Comparison of ENCODE assay signal across 8 cellular contexts in genomic region chr4:121898150-121898549, GRCh38. TPM values are rescaled to one million over a fixed set of nuclear protein-coding genes. Genes with fewer than 3 reads are reported as not detected.
DNase-seq lines count a peak whose midpoint lies in the region; ATAC-seq and TF ChIP-seq lines count a peak whose summit lies in the region.

No MANE protein-coding gene starts in this region.

- no TSS peak for BruUV-seq in OCI-LY7 (replicated peaks; lab: Mats Ljungman, UMichigan)

- DNase-seq in activated gamma-delta T cell treated with Interleukin-2 at 50 U/mL for 16 hours (peak; percentile 4), activated gamma-delta T cell (lab: John Stamatoyannopoulos, UW) (no peak), OCI-LY7 (ENCODE audit: low spot score) (peak; percentile 19), NCI-H526 treated with DMSO at 0.1 percent for 48 hours (lab: John Stamatoyannopoulos, UW) (no peak), pons (ENCODE audit: low spot score) (no peak)
- DNase-seq in activated naive CD8-positive, alpha-beta T cell treated with anti-CD3 and anti-CD28 coated beads, Interleukin-2, amount 50 U/mL, for 24 hours = peak; percentile 7

- H3K4me3 Mint-ChIP-seq in activated naive CD8-positive, alpha-beta T cell treated with anti-CD3 and anti-CD28 coated beads, Interleukin-2, amount 50 U/mL, for 24 hours = no peak overlapping the region
- H3K4me3 Mint-ChIP-seq in stimulated activated memory B cell treated with anti-CD40 and anti-IgM and Interleukin-4, amounts not matched to agents 10 μg/mL and 1 μg/mL and 100 μg/mL, for 72 hours = no peak overlapping the region

- H3K27me3 Mint-ChIP-seq in activated naive CD8-positive, alpha-beta T cell treated with anti-CD3 and anti-CD28 coated beads, Interleukin-2, amount 50 U/mL, for 24 hours = peaks cover 9% of the 10 kb centered on the region
- no peaks in the 10 kb centered on the region for H3K27me3 Mint-ChIP-seq in stimulated activated memory B cell treated with anti-CD40 and anti-IgM and Interleukin-4, amounts not matched to agents 10 μg/mL and 1 μg/mL and 100 μg/mL, for 72 hours

- no peak overlapping the region for H3K27ac ChIP-seq in OCI-LY7 (ENCODE audit: low read depth, low read length, poor library complexity, severe bottlenecking)

- CTCF ChIA-PET in OCI-LY7 (lab: Charles Lee; ENCODE audit: unreplicated experiment) = no interaction called here

- no peaks in the 10 kb centered on the region for H3K9me2 ChIP-seq in OCI-LY7 (ENCODE audit: insufficient read depth, low read length)

- H3K27ac Mint-ChIP-seq in activated naive CD8-positive, alpha-beta T cell treated with anti-CD3 and anti-CD28 coated beads, Interleukin-2, amount 50 U/mL, for 24 hours = no peak overlapping the region
- H3K27ac Mint-ChIP-seq in stimulated activated memory B cell treated with anti-CD40 and anti-IgM and Interleukin-4, amounts not matched to agents 10 μg/mL and 1 μg/mL and 100 μg/mL, for 72 hours = peak overlapping the region; percentile 32

- H3K4me1 ChIP-seq in OCI-LY7 (ENCODE audit: insufficient read depth, low read length, poor library complexity, severe bottlenecking) = no peaks in the 10 kb centered on the region

- intact Hi-C loops in OCI-LY7 (cut with micrococcal nuclease; ENCODE audit: unreplicated experiment) = no loop called here

- no peaks in the 10 kb centered on the region for H3K9me3 Mint-ChIP-seq in activated naive CD8-positive, alpha-beta T cell treated with anti-CD3 and anti-CD28 coated beads, Interleukin-2, amount 50 U/mL, for 24 hours
- no peaks in the 10 kb centered on the region for H3K9me3 Mint-ChIP-seq in stimulated activated memory B cell treated with anti-CD40 and anti-IgM and Interleukin-4, amounts not matched to agents 10 μg/mL and 1 μg/mL and 100 μg/mL, for 72 hours

- H3K9me3 ChIP-seq in OCI-LY7 (ENCODE audit: low read length) = no peaks in the 10 kb centered on the region

- H4K20me1 ChIP-seq in OCI-LY7 (ENCODE audit: insufficient read depth, low read length) = no peaks in the 10 kb centered on the region

- H3K4me2 ChIP-seq in OCI-LY7 (ENCODE audit: low read length) = peak overlapping the region; percentile 19; the same call in 1 of the 2 replicates

- peak overlapping the region; percentile 32; the same call in 1 of the 2 replicates for H2AFZ ChIP-seq in OCI-LY7 (ENCODE audit: low read length)

- TF ChIP-seq CTCF in OCI-LY7 (conservative IDR thresholded peaks at IDR 0.05; ENCODE audit: low read length) = no peak

- no peaks in the 10 kb centered on the region for H3K36me3 Mint-ChIP-seq in activated naive CD8-positive, alpha-beta T cell treated with anti-CD3 and anti-CD28 coated beads, Interleukin-2, amount 50 U/mL, for 24 hours (ENCODE audit: low read depth)
- no peaks in the 10 kb centered on the region for H3K36me3 Mint-ChIP-seq in stimulated activated memory B cell treated with anti-CD40 and anti-IgM and Interleukin-4, amounts not matched to agents 10 μg/mL and 1 μg/mL and 100 μg/mL, for 72 hours

- POLR2A ChIA-PET in OCI-LY7 (lab: Charles Lee) = no interaction called here

- peak; percentile 20 for ATAC-seq in activated naive CD8-positive, alpha-beta T cell treated with anti-CD3 and anti-CD28 coated beads, Interleukin-2, amount 50 U/mL, for 24 hours
- ATAC-seq in stimulated activated memory B cell treated with anti-CD40 and anti-IgM and Interleukin-4, amounts not matched to agents 10 μg/mL and 1 μg/mL and 100 μg/mL, for 72 hours = peak; percentile 67
- no peak for ATAC-seq in GM21825 (IDR thresholded peaks at IDR 0.05; ENCODE audit: unreplicated experiment)

- peaks cover 6% of the 10 kb centered on the region for H3K4me1 Mint-ChIP-seq in activated naive CD8-positive, alpha-beta T cell treated with anti-CD3 and anti-CD28 coated beads, Interleukin-2, amount 50 U/mL, for 24 hours
- H3K4me1 Mint-ChIP-seq in stimulated activated memory B cell treated with anti-CD40 and anti-IgM and Interleukin-4, amounts not matched to agents 10 μg/mL and 1 μg/mL and 100 μg/mL, for 72 hours = peaks cover 7% of the 10 kb centered on the region

- H3K4me3 ChIP-seq in OCI-LY7 (ENCODE audit: low read depth, low read length, poor library complexity, severe bottlenecking) = no peak overlapping the region

- H3K36me3 ChIP-seq in OCI-LY7 (ENCODE audit: insufficient read depth, low read length) = no peaks in the 10 kb centered on the region

- H3K79me2 ChIP-seq in OCI-LY7 (ENCODE audit: insufficient read depth, low read depth, low read length) = no peaks in the 10 kb centered on the region

RNA-seq across cellular contexts. Expression of gene BBS7, which starts 27.9 kb away (rescaled TPM):
- 10.7 and 13.2 TPM in 2 replicates for total RNA-seq in OCI-LY7 (2014; rRNA removed; shearing (Covaris generic))
- total RNA-seq in OCI-LY7 (2022) = 21.1 and 25.8 TPM in 2 replicates

RNA-seq across cellular contexts. Expression of gene TRPC3, which starts 53.7 kb away (rescaled TPM):
- 0.50 TPM in 1 of 2 replicates, not detected in the other for total RNA-seq in OCI-LY7 (2014; rRNA removed; shearing (Covaris generic))
- not detected in 2 replicates for total RNA-seq in OCI-LY7 (2022)

Comparison
In these comparisons a context has a peak if more than half of its experiments do, and no peak if none do; other contexts are left out.
1. DNase-seq: peak in activated gamma-delta T cell treated with Interleukin-2 at 50 U/mL for 16 hours (single experiment), OCI-LY7 (single experiment) and activated naive CD8-positive, alpha-beta T cell treated with anti-CD3 and anti-CD28 coated beads, Interleukin-2, amount 50 U/mL, for 24 hours (single experiment); none in activated gamma-delta T cell (single experiment), NCI-H526 treated with DMSO at 0.1 percent for 48 hours (single experiment) and pons (single experiment).